ENCODE assay signal across 25 cellular contexts in genomic region chr17:57478851-57479250, GRCh38.
DNase-seq lines count a peak whose midpoint lies in the region; ATAC-seq, FAIRE-seq and TF ChIP-seq lines count a peak whose summit lies in the region.
"Had no signal": no experiment of that assay in that cellular context is flagged by ENCODE, and none has a peak within 500 bp of the region (broad histone marks: within the 10 kb centered on the region; RNA-seq: fewer than 3 reads in every experiment).

No MANE protein-coding gene starts in this region.

- ATAC-seq in DND-41 (ENCODE audit: insufficient read depth, low read depth) (no peak), right cardiac atrium (peak; percentile 23 to 51)
- ATAC-seq: gastrocnemius medialis had no signal

- TF ChIP-seq POLR2A in spleen (IDR thresholded peaks at IDR 0.05) = no peak

- intact Hi-C loops in right cardiac atrium (cut with DNase I) = no loop called here
- intact Hi-C loops in spleen (cut with DNase I; ENCODE audit: low total_unique reads) = no loop called here

- no peaks in the 10 kb centered on the region for H4K20me1 ChIP-seq in DND-41 (ENCODE audit: insufficient read depth, low read length)

- TF ChIP-seq CTCF in DND-41 (IDR thresholded peaks at IDR 0.05; ENCODE audit: borderline replicate concordance, extremely low read depth, low read length, poor library complexity, severe bottlenecking) = no peak
- TF ChIP-seq CTCF in spleen (IDR thresholded peaks at IDR 0.05 in 8 of 11, conservative IDR thresholded peaks at IDR 0.05 in 3 of 11) = no peak

- H3K4me2 ChIP-seq in DND-41 (ENCODE audit: insufficient read depth, low read length) = no peak overlapping the region

- H3K27ac ChIP-seq in DND-41 (ENCODE audit: low read length) = peak overlapping the region; percentile 96
- peak overlapping the region; percentile 56 for H3K27ac ChIP-seq in right cardiac atrium (ENCODE audit: low read length)
- H3K27ac ChIP-seq in spleen = peak overlapping the region in 6 of 8 donors; percentile 3 to 67 (median 56)
- peak overlapping the region in 1 of 2 donors; percentile 11 for H3K27ac ChIP-seq in small intestine (ENCODE audit: low read depth in 1 of 2, low read length in 1 of 2)
- H3K27ac ChIP-seq: gastrocnemius medialis, SK-N-MC, thoracic aorta had no signal

- H3K79me2 ChIP-seq in DND-41 (ENCODE audit: insufficient read depth, low read length) = peaks cover 100% of the 10 kb centered on the region

- H3K9me3 ChIP-seq in DND-41 (ENCODE audit: insufficient read depth, low read length, severe bottlenecking) (no peaks in the 10 kb centered on the region), right cardiac atrium (ENCODE audit: control insufficient read depth, low read length) (no peaks in the 10 kb centered on the region), spleen (no peaks in the 10 kb centered on the region), small intestine (ENCODE audit: control insufficient read depth, low read depth) (no peaks in the 10 kb centered on the region)
- H3K9me3 ChIP-seq: gastrocnemius medialis, thoracic aorta had no signal

- H3K4me1 ChIP-seq in DND-41 (ENCODE audit: insufficient read depth, low read length) (peaks cover 100% of the 10 kb centered on the region), right cardiac atrium (ENCODE audit: control insufficient read depth, insufficient read depth, low read length) (peaks cover 30% of the 10 kb centered on the region), spleen (peaks cover 1 to 68% (median 38%) of the 10 kb centered on the region in 6 donors), small intestine (ENCODE audit: control insufficient read depth in 2 of 2, insufficient read depth in 1 of 2, low read depth in 1 of 2, low read length in 1 of 2) (peaks cover 0 to 2% of the 10 kb centered on the region in 2 donors)

- 82% methylated on average over 2 of the region's 2 CpGs for WGBS in right cardiac atrium
- WGBS in spleen, 5 donors = 68 to 89% (median 80%) methylated on average over 2 of the region's 2 CpGs
- WGBS in small intestine, 3 donors = 93 to 98% (median 94%) methylated on average over 2 of the region's 2 CpGs

- H3K9ac ChIP-seq in DND-41 (ENCODE audit: low read depth, low read length) = no peak overlapping the region

- DNase-seq in DND-41 (no peak), RPMI7951 (ENCODE audit: low read depth) (peak; percentile 34), right cardiac atrium (peak in 1 of 3 donors; percentile 53), spleen (no peak), small intestine (no peak), NCI-H1417 (lab: John Stamatoyannopoulos, UW) (no peak), dermis blood vessel endothelial cell (no peak)
- DNase-seq: activated CD4-positive, alpha-beta T cell treated with anti-CD3 and anti-CD28 coated beads for 1 hour; activated CD8-positive, alpha-beta memory T cell treated with anti-CD3 and anti-CD28 coated beads for 24 hours; activated T-cell treated with anti-CD3 and anti-CD28 coated beads, Interleukin-2, amount 50 U/mL, for 1 hour; amniotic stem cell; CD4-positive, alpha-beta memory T cell; cortex of kidney; DMS53; gastrocnemius medialis; KBM-7; NCI-H1694; NCI-H2171; NCI-H524 treated with DMSO at 0.1 percent for 48 hours; retina; stimulated activated naive CD4-positive, alpha-beta T cell treated with Interleukin-2 at 50 U/mL for 16 hours had no signal

- H3K27me3 ChIP-seq in DND-41 (ENCODE audit: insufficient read depth, low read length, poor library complexity) (no peaks in the 10 kb centered on the region), right cardiac atrium (ENCODE audit: control insufficient read depth, insufficient read depth) (no peaks in the 10 kb centered on the region), spleen (replicated peaks in 1 of 7) (no peaks in the 10 kb centered on the region), small intestine (ENCODE audit: control insufficient read depth in 2 of 2, insufficient read depth in 2 of 2, low read length in 2 of 2) (no peaks in the 10 kb centered on the region)
- H3K27me3 ChIP-seq: gastrocnemius medialis had no signal

- peaks cover 85% of the 10 kb centered on the region for H3K36me3 ChIP-seq in DND-41 (ENCODE audit: insufficient read depth, low read length)
- no peaks in the 10 kb centered on the region for H3K36me3 ChIP-seq in spleen
- H3K36me3 ChIP-seq in small intestine (ENCODE audit: control insufficient read depth in 2 of 2, insufficient read depth in 2 of 2, low read length in 2 of 2) = peaks cover 0 to 3% of the 10 kb centered on the region in 2 donors
- H3K36me3 ChIP-seq: gastrocnemius medialis, thoracic aorta had no signal

- FAIRE-seq in small intestine (lab: Jason Lieb, UNC) = no peak
- FAIRE-seq: islet of Langerhans had no signal

- H2AFZ ChIP-seq in DND-41 (ENCODE audit: low read depth, low read length) = no peak overlapping the region

- H3K4me3 ChIP-seq in DND-41 (ENCODE audit: low read depth in 1 of 2, low read length in 2 of 2) = no peak overlapping the region
- H3K4me3 ChIP-seq in right cardiac atrium (ENCODE audit: low read length) = no peak overlapping the region
- no peak overlapping the region for H3K4me3 ChIP-seq in spleen
- no peak overlapping the region for H3K4me3 ChIP-seq in small intestine (ENCODE audit: low read depth in 1 of 2, low read length in 2 of 2)
- H3K4me3 ChIP-seq: gastrocnemius medialis, lung, SK-N-MC, thoracic aorta had no signal
